In the genomic region with DNA sequence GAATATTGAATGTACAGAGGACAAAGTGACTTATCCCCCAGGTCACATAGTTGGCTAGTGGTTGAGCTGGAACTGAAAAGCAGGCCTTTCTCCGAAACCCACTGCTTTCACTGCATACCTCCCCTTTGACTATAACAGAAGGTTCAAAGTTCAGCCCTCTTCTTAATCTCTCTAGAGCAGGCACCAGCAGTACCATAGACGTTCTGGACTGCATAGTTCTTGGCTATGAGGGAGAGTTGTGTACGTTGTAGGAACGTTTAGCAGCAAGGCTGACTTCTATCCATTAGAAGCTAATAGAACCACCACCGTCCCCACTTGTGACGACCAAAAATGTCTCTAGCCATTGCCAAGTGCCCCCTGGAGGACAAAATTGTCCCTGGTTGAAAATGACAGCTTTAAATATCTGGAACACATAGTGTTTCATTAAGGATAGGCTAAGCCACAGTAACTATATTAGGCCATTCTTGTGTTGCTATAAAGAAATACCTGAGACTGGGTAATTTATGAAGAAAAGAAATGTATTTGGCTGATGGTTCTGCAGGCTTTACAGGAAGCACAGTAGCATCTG, we compare ENCODE assay signal across 10 cellular contexts.
A peak's percentile ranks its signal among the peaks of the same experiment; 100 is the strongest.
DNase-seq lines count a peak whose midpoint lies in the region; ATAC-seq and TF ChIP-seq lines count a peak whose summit lies in the region.
"Had no signal": no experiment of that assay in that cellular context is flagged by ENCODE, and none has a peak within 500 bp of the region (broad histone marks: within the 10 kb centered on the region; RNA-seq: fewer than 3 reads in every experiment).

No MANE protein-coding gene starts in this region.

- no peak for ATAC-seq in activated CD4-positive, alpha-beta T cell treated with anti-CD3 and anti-CD28 coated beads for 36 hours
- no peak for ATAC-seq in IMR-90 (ENCODE audit: low read depth)

- CTCF ChIA-PET in activated CD4-positive, alpha-beta T cell treated with anti-CD3 and anti-CD28 coated beads for 36 hours (lab: Charles Lee) = interaction anchor here (0.6 to 1.6 kb wide), 10 partner anchors 8 to 324 kb away, joined by 3 to 6 read pairs (median 4); no protein-coding TSS in a partner anchor
- CTCF ChIA-PET in IMR-90 (lab: Yijun Ruan, JAX) = no interaction called here

- no peak overlapping the region for H3K27ac Mint-ChIP-seq in activated CD4-positive, alpha-beta T cell treated with anti-CD3 and anti-CD28 coated beads for 36 hours
- H3K27ac Mint-ChIP-seq in activated CD4-positive, alpha-beta T cell treated with anti-CD3 and anti-CD28 coated beads, Interleukin-2, amount 10 ng/mL, durations not matched to agents 24 days and 14 days = no peak overlapping the region
- H3K27ac Mint-ChIP-seq: dendritic cell treated with granulocyte-macrophage colony-stimulating factor and Interleukin-4, amounts not matched to agents 40 ng/mL and 50 ng/mL, for 4 days had no signal

- H3K27ac ChIP-seq in IMR-90 (ENCODE audit: insufficient read depth, low read length) = no peak overlapping the region
- H3K27ac ChIP-seq: SJSA1 had no signal

- H2BK20ac ChIP-seq in IMR-90 (ENCODE audit: low read depth, low read length) = no peak overlapping the region

- no peaks in the 10 kb centered on the region for H4K20me1 ChIP-seq in IMR-90 (ENCODE audit: insufficient read depth, low read length)

- no peak for TF ChIP-seq CTCF in IMR-90 (conservative IDR thresholded peaks at IDR 0.05; ENCODE audit: low read depth, low read length)
- peak; percentile 50 for TF ChIP-seq CTCF in retinal pigment epithelial cell (conservative IDR thresholded peaks at IDR 0.05; ENCODE audit: low read depth, low read length)

- BruUV-seq in IMR-90 (replicated peaks; lab: Mats Ljungman, UMichigan) = no TSS peak

- H2BK15ac ChIP-seq in IMR-90 (ENCODE audit: low read depth, low read length) = no peak overlapping the region

- H3K4me1 ChIP-seq in IMR-90 (ENCODE audit: control insufficient read depth, insufficient read depth, low read length) = no peaks in the 10 kb centered on the region
- H3K4me1 ChIP-seq: SJSA1 had no signal

- TF ChIP-seq POLR2A in IMR-90 (IDR thresholded peaks at IDR 0.05; ENCODE audit: low read depth, low read length) = no peak

- dilution Hi-C loops in IMR-90 (cut with HindIII; ENCODE audit: low sequenced_read_pairs, unreplicated experiment) = no loop called here

- POLR2A ChIA-PET in activated CD4-positive, alpha-beta T cell treated with anti-CD3 and anti-CD28 coated beads for 36 hours (lab: Charles Lee) = no interaction called here
- POLR2A ChIA-PET in IMR-90 (lab: Charles Lee; ENCODE audit: unreplicated experiment) = no interaction called here

- H4K8ac ChIP-seq in IMR-90 (ENCODE audit: low read depth in 2 of 2, low read length in 2 of 2) = no peak overlapping the region

- no peak overlapping the region for H2AK9ac ChIP-seq in IMR-90 (replicated peaks; ENCODE audit: low read depth, low read length, poor library complexity)

- H3K27me3 Mint-ChIP-seq in activated CD4-positive, alpha-beta T cell treated with anti-CD3 and anti-CD28 coated beads for 36 hours = no peaks in the 10 kb centered on the region
- H3K27me3 Mint-ChIP-seq in activated CD4-positive, alpha-beta T cell treated with anti-CD3 and anti-CD28 coated beads, Interleukin-2, amount 10 ng/mL, durations not matched to agents 24 days and 14 days = peaks cover 14% of the 10 kb centered on the region

- no peak overlapping the region for H4K91ac ChIP-seq in IMR-90 (ENCODE audit: insufficient read depth, low read depth, low read length)

- H3K9me3 Mint-ChIP-seq in activated CD4-positive, alpha-beta T cell treated with anti-CD3 and anti-CD28 coated beads for 36 hours (ENCODE audit: low read depth) = no peaks in the 10 kb centered on the region
- H3K9me3 Mint-ChIP-seq in activated CD4-positive, alpha-beta T cell treated with anti-CD3 and anti-CD28 coated beads, Interleukin-2, amount 10 ng/mL, durations not matched to agents 24 days and 14 days = no peaks in the 10 kb centered on the region
- H3K9me3 Mint-ChIP-seq: dendritic cell treated with granulocyte-macrophage colony-stimulating factor and Interleukin-4, amounts not matched to agents 40 ng/mL and 50 ng/mL, for 4 days had no signal

- H2BK120ac ChIP-seq in IMR-90 (ENCODE audit: low read depth, low read length) = no peak overlapping the region

- H2BK5ac ChIP-seq in IMR-90 (ENCODE audit: low read depth, low read length, poor library complexity, severe bottlenecking) = no peak overlapping the region

- no peak overlapping the region for H2AK5ac ChIP-seq in IMR-90 (ENCODE audit: low read depth, low read length)

- H3K36me3 Mint-ChIP-seq in activated CD4-positive, alpha-beta T cell treated with anti-CD3 and anti-CD28 coated beads for 36 hours (ENCODE audit: low read depth) = no peaks in the 10 kb centered on the region
- H3K36me3 Mint-ChIP-seq in activated CD4-positive, alpha-beta T cell treated with anti-CD3 and anti-CD28 coated beads, Interleukin-2, amount 10 ng/mL, durations not matched to agents 24 days and 14 days (ENCODE audit: low read depth) = no peaks in the 10 kb centered on the region

- no peaks in the 10 kb centered on the region for H3K9me3 ChIP-seq in IMR-90 (ENCODE audit: control insufficient read depth, insufficient read depth, low read length)
- H3K9me3 ChIP-seq: SJSA1 had no signal

- no CpG with 5 or more reads among the region's 6 CpGs for WGBS in IMR-90 (ENCODE audit: extremely low coverage in 2 of 2, insufficient read length in 1 of 2), 2 experiments

- H3K4me3 ChIP-seq in IMR-90 (ENCODE audit: insufficient read depth, low read depth, low read length) = no peak overlapping the region
- H3K4me3 ChIP-seq in retinal pigment epithelial cell (ENCODE audit: low read length) = no peak overlapping the region
- H3K4me3 ChIP-seq: SJSA1 had no signal

- no peak overlapping the region for H3K23ac ChIP-seq in IMR-90 (ENCODE audit: low read depth, low read length)

- H4K5ac ChIP-seq in IMR-90 (ENCODE audit: low read depth, low read length) = no peak overlapping the region

- no peak for TF ChIP-seq RAD21 in IMR-90 (IDR thresholded peaks at IDR 0.05; ENCODE audit: low read length)

- no peaks in the 10 kb centered on the region for H3K9me1 ChIP-seq in IMR-90 (ENCODE audit: insufficient read depth, low read length)

- no peaks in the 10 kb centered on the region for H3K36me3 ChIP-seq in IMR-90 (ENCODE audit: control insufficient read depth, insufficient read depth, low read length)
- H3K36me3 ChIP-seq: SJSA1 had no signal

- peak; percentile 46 for DNase-seq in activated CD4-positive, alpha-beta T cell treated with anti-CD3 and anti-CD28 coated beads for 36 hours
- DNase-seq in activated CD4-positive, alpha-beta T cell treated with anti-CD3 and anti-CD28 coated beads, Interleukin-2, amount 10 ng/mL, durations not matched to agents 24 days and 14 days = no peak
- DNase-seq in IMR-90 (no peak), dermis microvascular lymphatic vessel endothelial cell (ENCODE audit: low read depth in 2 of 2) (peak; percentile 28 to 49), retinal pigment epithelial cell (ENCODE audit: low read depth) (no peak), NCI-H1092 (lab: John Stamatoyannopoulos, UW) (no peak), NCI-H1436 treated with DMSO at 0.1 percent for 48 hours (lab: John Stamatoyannopoulos, UW) (no peak)
- DNase-seq in activated naive CD4-positive, alpha-beta T cell (lab: John Stamatoyannopoulos, UW) = no peak

- peak overlapping the region; percentile 4 for H2AFZ ChIP-seq in IMR-90 (replicated peaks; ENCODE audit: low read length, poor library complexity)

- H3K79me1 ChIP-seq in IMR-90 (ENCODE audit: low read depth in 1 of 2, low read length in 2 of 2) = no peaks in the 10 kb centered on the region

- H3K4me3 Mint-ChIP-seq in activated CD4-positive, alpha-beta T cell treated with anti-CD3 and anti-CD28 coated beads for 36 hours = no peak overlapping the region
- H3K4me3 Mint-ChIP-seq in activated CD4-positive, alpha-beta T cell treated with anti-CD3 and anti-CD28 coated beads, Interleukin-2, amount 10 ng/mL, durations not matched to agents 24 days and 14 days = no peak overlapping the region
- H3K4me3 Mint-ChIP-seq: dendritic cell treated with granulocyte-macrophage colony-stimulating factor and Interleukin-4, amounts not matched to agents 40 ng/mL and 50 ng/mL, for 4 days had no signal

- no peak overlapping the region for H3K4ac ChIP-seq in IMR-90 (ENCODE audit: low read depth, low read length)

- H3K4me1 Mint-ChIP-seq in activated CD4-positive, alpha-beta T cell treated with anti-CD3 and anti-CD28 coated beads for 36 hours = no peaks in the 10 kb centered on the region
- no peaks in the 10 kb centered on the region for H3K4me1 Mint-ChIP-seq in activated CD4-positive, alpha-beta T cell treated with anti-CD3 and anti-CD28 coated beads, Interleukin-2, amount 10 ng/mL, durations not matched to agents 24 days and 14 days

- H3K18ac ChIP-seq in IMR-90 (ENCODE audit: low read depth, low read length) = no peak overlapping the region

- peaks cover 2% of the 10 kb centered on the region; the same call in 1 of the 2 replicates for H3K27me3 ChIP-seq in IMR-90 (ENCODE audit: control insufficient read depth, insufficient read depth, low read length)

- H3K14ac ChIP-seq in IMR-90 (replicated peaks; ENCODE audit: low read depth, low read length) = no peak overlapping the region

- intact Hi-C loops in activated CD4-positive, alpha-beta T cell treated with anti-CD3 and anti-CD28 coated beads for 36 hours (cut with DNase I, micrococcal nuclease) = loop anchor here (1.0 to 2.0 kb wide), 2 partner anchors 323 kb away; no protein-coding TSS in a partner anchor
- intact Hi-C loops in activated CD4-positive, alpha-beta T cell treated with anti-CD3 and anti-CD28 coated beads, Interleukin-2, amount 10 ng/mL, durations not matched to agents 24 days and 14 days (cut with micrococcal nuclease) = loop anchor here (1.0 kb wide), 1 partner anchor 323 kb away; no protein-coding TSS in a partner anchor
- intact Hi-C loops in IMR-90 (cut with micrococcal nuclease) = no loop called here

- in situ Hi-C loops in IMR-90 (cut with MboI; ENCODE audit: low sequenced_read_pairs) = no loop called here

- no peak overlapping the region for H3K56ac ChIP-seq in IMR-90 (ENCODE audit: extremely low read depth, insufficient read depth, low read length)

- no peak overlapping the region for H3K9ac ChIP-seq in IMR-90 (ENCODE audit: low read depth, low read length)

- H3K4me2 ChIP-seq in IMR-90 (ENCODE audit: low read depth, low read length) = no peak overlapping the region

TF ChIP-seq in IMR-90, 13 proteins besides CTCF, POLR2A, EP300 and RAD21 (continues in another document):
- TF ChIP-seq RCOR1 (IDR thresholded peaks at IDR 0.05; ENCODE audit: insufficient replicate concordance, low read length) (no peak), FOS (IDR thresholded peaks at IDR 0.05; ENCODE audit: low read depth, low read length) (no peak), NFE2L2 (IDR thresholded peaks at IDR 0.05; ENCODE audit: low read depth, low read length) (no peak), CHD1 (IDR thresholded peaks at IDR 0.05; ENCODE audit: low read depth, low read length) (no peak), CEBPB (IDR thresholded peaks at IDR 0.05; ENCODE audit: low read depth, low read length) (no peak), MAZ (IDR thresholded peaks at IDR 0.05; ENCODE audit: borderline replicate concordance, low read depth, low read length) (no peak), SMC3 (IDR thresholded peaks at IDR 0.05; ENCODE audit: low read depth, low read length) (no peak)

Comparison
In these comparisons a context has a peak if more than half of its experiments do, and no peak if none do; other contexts are left out.
1. DNase-seq: peak in activated CD4-positive, alpha-beta T cell treated with anti-CD3 and anti-CD28 coated beads for 36 hours (single experiment) and dermis microvascular lymphatic vessel endothelial cell (2 of 2); none in activated CD4-positive, alpha-beta T cell treated with anti-CD3 and anti-CD28 coated beads, Interleukin-2, amount 10 ng/mL, durations not matched to agents 24 days and 14 days (single experiment), IMR-90 (single experiment), retinal pigment epithelial cell (single experiment), NCI-H1092 (single experiment), NCI-H1436 treated with DMSO at 0.1 percent for 48 hours (single experiment) and activated naive CD4-positive, alpha-beta T cell (0 of 4).